In genomic region chr17:61416540-61417363, GRCh38 we compare ENCODE assay signal across 1 cellular context.
TF ChIP-seq lines count a peak whose summit lies in the region.

No MANE protein-coding gene starts in this region.

TF ChIP-seq in HepG2, 621 proteins besides CTCF, POLR2A, EP300 and RAD21 (continued from another document and continues in another):
- no peak for TF ChIP-seq CEBPZ (IDR thresholded peaks at IDR 0.05; ENCODE audit: low read length)
- no peak for TF ChIP-seq KAT2B (IDR thresholded peaks at IDR 0.05; ENCODE audit: borderline replicate concordance, low read depth, low read length)
- TF ChIP-seq ZBTB42 (CRISPR knock-in tag; IDR thresholded peaks at IDR 0.05), result no peak
- TF ChIP-seq ZNF646 (CRISPR knock-in tag; IDR thresholded peaks at IDR 0.05), result no peak
- TF ChIP-seq CCDC6 (CRISPR knock-in tag; IDR thresholded peaks at IDR 0.05), result peak; percentile 39; the same call in 1 of the 2 replicates
- TF ChIP-seq TFE3 (CRISPR knock-in tag; IDR thresholded peaks at IDR 0.05), result no peak; the same call in 1 of the 2 replicates
- no peak for TF ChIP-seq ATF1 (CRISPR knock-in tag; IDR thresholded peaks at IDR 0.05)
- peak; percentile 92 for TF ChIP-seq MEIS2 (CRISPR knock-in tag; IDR thresholded peaks at IDR 0.05)
- TF ChIP-seq JARID2 (CRISPR knock-in tag; IDR thresholded peaks at IDR 0.05; ENCODE audit: insufficient replicate concordance), result no peak
- peak; percentile 29; the same call in 1 of the 2 replicates for TF ChIP-seq TFAP4 (IDR thresholded peaks at IDR 0.05; ENCODE audit: borderline replicate concordance, low read depth)
- 0 out of 2 replicates have a peak, but pooled peaks have one; percentile 13 for TF ChIP-seq ZNF839 (CRISPR knock-in tag; IDR thresholded peaks at IDR 0.05; ENCODE audit: borderline replicate concordance)
- no peak for TF ChIP-seq TCF12 (IDR thresholded peaks at IDR 0.05)
- TF ChIP-seq TCF12 (CRISPR knock-in tag; IDR thresholded peaks at IDR 0.05), result no peak; the same call in 1 of the 2 replicates
- no peak for TF ChIP-seq ZNF12 (CRISPR knock-in tag; IDR thresholded peaks at IDR 0.05)
- peak; percentile 19; the same call in 1 of the 2 replicates for TF ChIP-seq ZNF563 (CRISPR knock-in tag; IDR thresholded peaks at IDR 0.05)
- no peak for TF ChIP-seq ZNF577 (CRISPR knock-in tag; IDR thresholded peaks at IDR 0.05; ENCODE audit: borderline replicate concordance, low read depth)
- no peak; the same call in 1 of the 2 replicates for TF ChIP-seq MEIS1 (CRISPR knock-in tag; IDR thresholded peaks at IDR 0.05; ENCODE audit: borderline replicate concordance)
- peak; percentile 58; the same call in 1 of the 2 replicates for TF ChIP-seq ZNF362 (CRISPR knock-in tag; IDR thresholded peaks at IDR 0.05; ENCODE audit: borderline replicate concordance)
- TF ChIP-seq SOX5 (CRISPR knock-in tag; IDR thresholded peaks at IDR 0.05; ENCODE audit: borderline replicate concordance), result no peak
- no peak for TF ChIP-seq TBX3 (IDR thresholded peaks at IDR 0.05; ENCODE audit: borderline replicate concordance)
- no peak for TF ChIP-seq ZNF770 (CRISPR knock-in tag; IDR thresholded peaks at IDR 0.05)
- no peak for TF ChIP-seq PRDM15 (CRISPR knock-in tag; IDR thresholded peaks at IDR 0.05)
- TF ChIP-seq EZH2 (conservative IDR thresholded peaks at IDR 0.05; ENCODE audit: low read depth, low read length), result no peak
- TF ChIP-seq ZBTB7A (CRISPR knock-in tag; IDR thresholded peaks at IDR 0.05), result peak; percentile 89
- no peak for TF ChIP-seq ZBTB38 (CRISPR knock-in tag; IDR thresholded peaks at IDR 0.05)
- TF ChIP-seq FOXK1 (CRISPR knock-in tag; IDR thresholded peaks at IDR 0.05; ENCODE audit: borderline replicate concordance, low read depth), result no peak
- no peak for TF ChIP-seq NCOR1 (IDR thresholded peaks at IDR 0.05; ENCODE audit: borderline replicate concordance, low read length)
- no peak for TF ChIP-seq ZNF546 (CRISPR knock-in tag; conservative IDR thresholded peaks at IDR 0.05)
- no peak for TF ChIP-seq SYNCRIP (IDR thresholded peaks at IDR 0.05; ENCODE audit: insufficient read depth, low read depth, low read length)
- peak; percentile 86 for TF ChIP-seq AGO1 (IDR thresholded peaks at IDR 0.05; ENCODE audit: low read depth, low read length, poor library complexity, severe bottlenecking)
- no peak for TF ChIP-seq ZNF276 (CRISPR knock-in tag; IDR thresholded peaks at IDR 0.05; ENCODE audit: low read depth)
- no peak for TF ChIP-seq ZNF841 (CRISPR knock-in tag; IDR thresholded peaks at IDR 0.05; ENCODE audit: borderline replicate concordance)
- peak; percentile 43; the same call in 1 of the 2 replicates for TF ChIP-seq ETV5 (CRISPR knock-in tag; IDR thresholded peaks at IDR 0.05; ENCODE audit: borderline replicate concordance)
- no peak for TF ChIP-seq FOXA1 (IDR thresholded peaks at IDR 0.05)
- no peak for TF ChIP-seq FOXA1 (CRISPR knock-in tag; IDR thresholded peaks at IDR 0.05)
- no peak for TF ChIP-seq TCF7 (IDR thresholded peaks at IDR 0.05; ENCODE audit: low read depth)
- TF ChIP-seq PCBP2 (optimal IDR thresholded peaks at IDR 0.05; ENCODE audit: low read depth, low read length, poor library complexity, severe bottlenecking), result no peak
- no peak; the same call in 1 of the 2 replicates for TF ChIP-seq KLF15 (CRISPR knock-in tag; IDR thresholded peaks at IDR 0.05; ENCODE audit: borderline replicate concordance)
- TF ChIP-seq ZNF331 (CRISPR knock-in tag; IDR thresholded peaks at IDR 0.05), result peak; percentile 70; the same call in 1 of the 2 replicates
- peak; percentile 93 for TF ChIP-seq ZNF761 (CRISPR knock-in tag; conservative IDR thresholded peaks at IDR 0.05)
- no peak for TF ChIP-seq IKZF1 (IDR thresholded peaks at IDR 0.05)
- no peak for TF ChIP-seq TOE1 (CRISPR knock-in tag; IDR thresholded peaks at IDR 0.05)
